Comparison of ENCODE assay signal across 23 cellular contexts in genomic region chr11:79484872-79485271, GRCh38. TPM values are rescaled to one million over a fixed set of nuclear protein-coding genes. Genes with fewer than 3 reads are reported as not detected.
DNase-seq lines count a peak whose midpoint lies in the region; ATAC-seq, FAIRE-seq and TF ChIP-seq lines count a peak whose summit lies in the region.
"Had no signal": no experiment of that assay in that cellular context is flagged by ENCODE, and none has a peak within 500 bp of the region (broad histone marks: within the 10 kb centered on the region; RNA-seq: fewer than 3 reads in every experiment).

No MANE protein-coding gene starts in this region.

- ATAC-seq in HepG2 (no peak), right lobe of liver (no peak), K562 (no peak)
- ATAC-seq: CD8-positive, alpha-beta T cell had no signal

- FAIRE-seq in HepG2 (lab: Jason Lieb, UNC) (no peak), K562 (lab: Jason Lieb, UNC) (no peak)
- FAIRE-seq: D721Med, G401.6, GM12891, GM19239 had no signal

- no peaks in the 10 kb centered on the region for H4K20me1 ChIP-seq in HepG2 (ENCODE audit: insufficient read depth, low read length)
- H4K20me1 ChIP-seq in MM.1S (ENCODE audit: insufficient read depth, low read length) = no peaks in the 10 kb centered on the region
- no peaks in the 10 kb centered on the region for H4K20me1 ChIP-seq in K562 (replicated peaks; ENCODE audit: control insufficient read depth, insufficient read depth, low read length)
- H4K20me1 ChIP-seq: BLaER1 treated with 17β-estradiol and CSF1 and Interleukin-3, amounts not matched to agents 10 nM and 100 nM had no signal

- H3K9ac ChIP-seq in HepG2 (ENCODE audit: insufficient read depth, low read depth, low read length) (no peak overlapping the region), MM.1S (ENCODE audit: low read length) (no peak overlapping the region), K562 (ENCODE audit: insufficient read depth in 1 of 2, low read depth in 2 of 2, low read length in 2 of 2) (no peak overlapping the region)
- H3K9ac ChIP-seq: BLaER1 treated with 17β-estradiol and CSF1 and Interleukin-3, amounts not matched to agents 10 nM and 100 nM had no signal

- TF ChIP-seq RAD21 in HepG2 (CRISPR knock-in tag; IDR thresholded peaks at IDR 0.05) (no peak), K562 (CRISPR knock-in tag; conservative IDR thresholded peaks at IDR 0.05 in 1 of 2, IDR thresholded peaks at IDR 0.05 in 1 of 2) (no peak)

- H3F3A ChIP-seq in MM.1S (ENCODE audit: insufficient read depth, low read length) = no peaks in the 10 kb centered on the region

- no peaks in the 10 kb centered on the region for H3K9me2 ChIP-seq in MM.1S (replicated peaks; ENCODE audit: insufficient read depth, low read length)

- H3K27me3 ChIP-seq in HepG2 (ENCODE audit: control insufficient read depth in 1 of 2, insufficient read depth in 2 of 2, low read length in 2 of 2) (no peaks in the 10 kb centered on the region), right lobe of liver (no peaks in the 10 kb centered on the region), MM.1S (replicated peaks; ENCODE audit: insufficient read depth, low read length) (no peaks in the 10 kb centered on the region), K562 (ENCODE audit: control insufficient read depth in 2 of 2, insufficient read depth in 2 of 2, low read length in 2 of 2) (no peaks in the 10 kb centered on the region)

- no peaks in the 10 kb centered on the region for H3K9me3 Mint-ChIP-seq in activated T-helper 1 cell treated with anti-CD3 and anti-CD28 coated beads, Interleukin-12 subunit alpha, Interleukin-12 subunit beta, Interleukin-2, Interleukin-4 antibody, amounts not matched to agents 30 ng/mL and 10 ng/mL and 1 ng/mL, durations not matched to agents 14 hours and 24 hours and 36 hours
- H3K9me3 Mint-ChIP-seq: CD4-positive, alpha-beta T cell; CD8-positive, alpha-beta T cell had no signal

- H3K36me3 ChIP-seq in HepG2 (replicated peaks in 1 of 2; ENCODE audit: control insufficient read depth in 1 of 2, insufficient read depth in 2 of 2, low read length in 2 of 2) (no peaks in the 10 kb centered on the region), right lobe of liver (no peaks in the 10 kb centered on the region), MM.1S (replicated peaks; ENCODE audit: insufficient read depth, low read length) (no peaks in the 10 kb centered on the region), K562 (ENCODE audit: control insufficient read depth, insufficient read depth, low read length) (no peaks in the 10 kb centered on the region)
- H3K36me3 ChIP-seq: BLaER1 treated with 17β-estradiol and CSF1 and Interleukin-3, amounts not matched to agents 10 nM and 100 nM had no signal

- no peak overlapping the region for H3K4me3 Mint-ChIP-seq in activated T-helper 1 cell treated with anti-CD3 and anti-CD28 coated beads, Interleukin-12 subunit alpha, Interleukin-12 subunit beta, Interleukin-2, Interleukin-4 antibody, amounts not matched to agents 30 ng/mL and 10 ng/mL and 1 ng/mL, durations not matched to agents 14 hours and 24 hours and 36 hours
- H3K4me3 Mint-ChIP-seq: B cell; CD4-positive, alpha-beta T cell; CD8-positive, alpha-beta T cell had no signal

- no peak overlapping the region for H2AFZ ChIP-seq in HepG2 (ENCODE audit: low read length)
- H2AFZ ChIP-seq in MM.1S (ENCODE audit: low read length) = no peak overlapping the region
- H2AFZ ChIP-seq in K562 (ENCODE audit: low read depth, low read length) = no peak overlapping the region

- no peaks in the 10 kb centered on the region for H3K9me1 ChIP-seq in K562 (ENCODE audit: control insufficient read depth, insufficient read depth, low read length)

- H3K9me3 ChIP-seq in HepG2 (ENCODE audit: low read length) (no peaks in the 10 kb centered on the region), right lobe of liver (no peaks in the 10 kb centered on the region), MM.1S (replicated peaks; ENCODE audit: insufficient read depth, low read length) (no peaks in the 10 kb centered on the region), K562 (replicated peaks; ENCODE audit: control insufficient read depth, insufficient read depth, low read depth, low read length) (no peaks in the 10 kb centered on the region)
- H3K9me3 ChIP-seq: BLaER1 treated with 17β-estradiol and CSF1 and Interleukin-3, amounts not matched to agents 10 nM and 100 nM; Caco-2 had no signal

- TF ChIP-seq EP300 in HepG2 (IDR thresholded peaks at IDR 0.05; ENCODE audit: low read depth in 2 of 2, low read length in 2 of 2) (no peak), HepG2 (CRISPR knock-in tag; IDR thresholded peaks at IDR 0.05; ENCODE audit: borderline replicate concordance) (no peak), K562 (IDR thresholded peaks at IDR 0.05; ENCODE audit: low read length) (no peak)

- BruUV-seq in HepG2 (replicated peaks; lab: Mats Ljungman, UMichigan) = no TSS peak
- BruUV-seq in K562 (replicated peaks; lab: Mats Ljungman, UMichigan) = no TSS peak

- CTCF ChIA-PET in HepG2 (lab: Yijun Ruan, JAX; ENCODE audit: low intra/inter-chr PET ratio, low total read pairs) (no interaction called here), K562 (lab: Yijun Ruan, JAX; ENCODE audit: low intra/inter-chr PET ratio) (no interaction called here)

- peaks cover 8% of the 10 kb centered on the region for H3K4me1 Mint-ChIP-seq in activated T-helper 1 cell treated with anti-CD3 and anti-CD28 coated beads, Interleukin-12 subunit alpha, Interleukin-12 subunit beta, Interleukin-2, Interleukin-4 antibody, amounts not matched to agents 30 ng/mL and 10 ng/mL and 1 ng/mL, durations not matched to agents 14 hours and 24 hours and 36 hours (ENCODE audit: low read depth)

- POLR2A ChIA-PET in HepG2 (lab: Yijun Ruan, JAX) = no interaction called here
- POLR2A ChIA-PET in K562 (lab: Yijun Ruan, JAX) = no interaction called here

- intact Hi-C loops in HepG2 (cut with micrococcal nuclease; ENCODE audit: unreplicated experiment) = no loop called here
- intact Hi-C loops in right lobe of liver (cut with DNase I) = no loop called here
- intact Hi-C loops in K562 (cut with micrococcal nuclease) = no loop called here
- intact Hi-C loops in activated T-helper 1 cell treated with anti-CD3 and anti-CD28 coated beads, Interleukin-12 subunit alpha, Interleukin-12 subunit beta, Interleukin-2, Interleukin-4 antibody, amounts not matched to agents 30 ng/mL and 10 ng/mL and 1 ng/mL, durations not matched to agents 14 hours and 24 hours and 36 hours (cut with micrococcal nuclease) = no loop called here

- H3K4me1 ChIP-seq in HepG2 (ENCODE audit: insufficient read depth, low read length) (no peaks in the 10 kb centered on the region), right lobe of liver (peaks cover 0 to 16% (median 7%) of the 10 kb centered on the region in 4 donors), MM.1S (ENCODE audit: low read length) (peaks cover 48% of the 10 kb centered on the region), K562 (replicated peaks in 1 of 2; ENCODE audit: control insufficient read depth in 2 of 2, insufficient read depth in 2 of 2, low read length in 2 of 2) (no peaks in the 10 kb centered on the region)
- H3K4me1 ChIP-seq: Caco-2 had no signal

- in situ Hi-C loops in HepG2 (cut with HindIII; ENCODE audit: extremely low pct_ligation_motif_present, low pct_unique_long_range_greater_than_20kb) (no loop called here), K562 (cut with MboI) (no loop called here)

- H3K4me3 ChIP-seq in HepG2 (replicated peaks in 1 of 3; ENCODE audit: insufficient read depth in 1 of 3, low read depth in 2 of 3, low read length in 3 of 3) = no peak overlapping the region
- H3K4me3 ChIP-seq in right lobe of liver = no peak overlapping the region
- H3K4me3 ChIP-seq in MM.1S (ENCODE audit: low read length) = no peak overlapping the region; the same call in 1 of the 2 replicates
- no peak overlapping the region for H3K4me3 ChIP-seq in K562
- H3K4me3 ChIP-seq: BLaER1 treated with 17β-estradiol and CSF1 and Interleukin-3, amounts not matched to agents 10 nM and 100 nM had no signal

- H3K27ac ChIP-seq in HepG2 (ENCODE audit: extremely low read length, insufficient read depth, low read length) (no peak overlapping the region), right lobe of liver (no peak overlapping the region), MM.1S (ENCODE audit: low read length) (no peak overlapping the region), K562 (ENCODE audit: extremely low read depth, low read depth, low read length) (no peak overlapping the region)
- H3K27ac ChIP-seq: 22Rv1; BLaER1 treated with 17β-estradiol and CSF1 and Interleukin-3, amounts not matched to agents 10 nM and 100 nM; C4-2B had no signal

- H3K27ac Mint-ChIP-seq in activated T-helper 1 cell treated with anti-CD3 and anti-CD28 coated beads, Interleukin-12 subunit alpha, Interleukin-12 subunit beta, Interleukin-2, Interleukin-4 antibody, amounts not matched to agents 30 ng/mL and 10 ng/mL and 1 ng/mL, durations not matched to agents 14 hours and 24 hours and 36 hours = no peak overlapping the region
- H3K27ac Mint-ChIP-seq: B cell; CD4-positive, alpha-beta T cell; CD8-positive, alpha-beta T cell had no signal

- no peak for DNase-seq in HepG2 (ENCODE audit: low spot score)
- no peak for DNase-seq in right lobe of liver
- peak; percentile 47 for DNase-seq in MM.1S
- no peak for DNase-seq in K562 (ENCODE audit: extremely low read depth in 1 of 4, low spot score in 3 of 4)
- no peak for DNase-seq in medulla oblongata (ENCODE audit: extremely low spot score)
- DNase-seq in activated T-helper 1 cell treated with anti-CD3 and anti-CD28 coated beads, Interleukin-12 subunit alpha, Interleukin-12 subunit beta, Interleukin-2, Interleukin-4 antibody, amounts not matched to agents 30 ng/mL and 10 ng/mL and 1 ng/mL, durations not matched to agents 14 hours and 24 hours and 36 hours (ENCODE audit: low spot score) = no peak
- no peak for DNase-seq in NCI-H1694 (lab: John Stamatoyannopoulos, UW)
- DNase-seq: ACHN; AML-193; Caco-2; Calu3; CD4-positive, alpha-beta T cell; CD8-positive, alpha-beta T cell; DMS79 treated with DMSO at 0.1 percent for 48 hours; GF-D8 had no signal

- no peak for TF ChIP-seq CTCF in HepG2 (CRISPR knock-in tag; IDR thresholded peaks at IDR 0.05)
- TF ChIP-seq CTCF in right lobe of liver (IDR thresholded peaks at IDR 0.05) = no peak
- no peak for TF ChIP-seq CTCF in MM.1S (IDR thresholded peaks at IDR 0.05; ENCODE audit: low read length)
- no peak for TF ChIP-seq CTCF in K562 (IDR thresholded peaks at IDR 0.05 in 2 of 3, conservative IDR thresholded peaks at IDR 0.05 in 1 of 3; ENCODE audit: insufficient read depth in 2 of 3, low read depth in 1 of 3, low read length in 3 of 3)

- H3K79me2 ChIP-seq in HepG2 (ENCODE audit: insufficient read depth, low read length) = no peaks in the 10 kb centered on the region
- no peaks in the 10 kb centered on the region for H3K79me2 ChIP-seq in MM.1S (ENCODE audit: low read length)
- no peaks in the 10 kb centered on the region for H3K79me2 ChIP-seq in K562 (ENCODE audit: control insufficient read depth, insufficient read depth, low read length)

- peaks cover 2% of the 10 kb centered on the region for H3K27me3 Mint-ChIP-seq in activated T-helper 1 cell treated with anti-CD3 and anti-CD28 coated beads, Interleukin-12 subunit alpha, Interleukin-12 subunit beta, Interleukin-2, Interleukin-4 antibody, amounts not matched to agents 30 ng/mL and 10 ng/mL and 1 ng/mL, durations not matched to agents 14 hours and 24 hours and 36 hours (ENCODE audit: insufficient read depth)
- H3K27me3 Mint-ChIP-seq: B cell had no signal

- H3K4me2 ChIP-seq in HepG2 (ENCODE audit: low read depth, low read length) (no peak overlapping the region), MM.1S (ENCODE audit: low read depth, low read length) (peak overlapping the region; percentile 65), K562 (ENCODE audit: insufficient read depth, low read length) (no peak overlapping the region)

- no peaks in the 10 kb centered on the region for H3K36me3 Mint-ChIP-seq in activated T-helper 1 cell treated with anti-CD3 and anti-CD28 coated beads, Interleukin-12 subunit alpha, Interleukin-12 subunit beta, Interleukin-2, Interleukin-4 antibody, amounts not matched to agents 30 ng/mL and 10 ng/mL and 1 ng/mL, durations not matched to agents 14 hours and 24 hours and 36 hours (ENCODE audit: low read depth)
- H3K36me3 Mint-ChIP-seq: CD8-positive, alpha-beta T cell had no signal

- TF ChIP-seq POLR2A in HepG2 (IDR thresholded peaks at IDR 0.05; ENCODE audit: insufficient read depth in 1 of 2, low read depth in 2 of 2, low read length in 2 of 2) (no peak), right lobe of liver (IDR thresholded peaks at IDR 0.05) (no peak), K562 (conservative IDR thresholded peaks at IDR 0.05) (no peak)

RNA-seq across cellular contexts. Expression of gene TENM4, which starts 44.0 kb away (rescaled TPM):
- not detected in 2 replicates for total RNA-seq in HepG2 (2016; rRNA removed; fragmentation: Illumina TruSeq; extraction: Trizol)
- total RNA-seq in HepG2 (2016; cell fraction: cytosol; rRNA removed; fragmentation: Illumina TruSeq; extraction: Trizol; ENCODE audit: low read depth) = not detected in 2 replicates
- total RNA-seq in HepG2 (2016; cell fraction: insoluble cytoplasmic fraction; rRNA removed; fragmentation: Illumina TruSeq; extraction: Trizol) = not detected in 2 replicates
- total RNA-seq in HepG2 (2016; cell fraction: membrane; rRNA removed; fragmentation: Illumina TruSeq; extraction: Trizol) = not detected in 2 replicates
- not detected in 2 replicates for total RNA-seq in HepG2 (2016; cell fraction: nucleus; rRNA removed; fragmentation: Illumina TruSeq; extraction: Trizol)
- under 0.01 TPM in 1 of 2 replicates, not detected in the other for polyA plus RNA-seq in HepG2 (2011; rRNA removed)
- polyA plus RNA-seq in HepG2 (2011; cell fraction: cytosol; rRNA removed) = not detected in 2 replicates
- not detected in 2 replicates for polyA plus RNA-seq in HepG2 (2011; cell fraction: nucleus; rRNA removed)
- polyA plus RNA-seq in HepG2 (2012) = not detected in 2 replicates
- not detected in 2 replicates for polyA plus RNA-seq in HepG2 (2016; cell fraction: cytosol; fragmentation: Illumina TruSeq; extraction: Trizol; ENCODE audit: low read depth)
- polyA plus RNA-seq in HepG2 (2016; cell fraction: insoluble cytoplasmic fraction; fragmentation: Illumina TruSeq; extraction: Trizol; ENCODE audit: low read depth) = not detected in 2 replicates
- polyA plus RNA-seq in HepG2 (2016; cell fraction: membrane; fragmentation: Illumina TruSeq; extraction: Trizol; ENCODE audit: low read depth) = not detected in 2 replicates
- polyA plus RNA-seq in HepG2 (2016; cell fraction: nucleus; fragmentation: Illumina TruSeq; extraction: Trizol; ENCODE audit: insufficient read depth, low read depth) = not detected in 2 replicates
- 0.07 TPM in 1 of 2 replicates, not detected in the other for polyA minus RNA-seq in HepG2 (2011; rRNA and poly(A)+ RNA removed; ENCODE audit: low replicate concordance)
- polyA minus RNA-seq in HepG2 (2011; cell fraction: cytosol; rRNA and poly(A)+ RNA removed) = not detected in 2 replicates
- not detected in 2 replicates for polyA minus RNA-seq in HepG2 (2011; cell fraction: nucleus; rRNA and poly(A)+ RNA removed)
- under 1 TPM in 4 of 6 experiments, not detected in 2; 0.04 to 0.58 (median 0.14) TPM for total RNA-seq in right lobe of liver
- not detected in 2 replicates for total RNA-seq in K562 (2011; cell fraction: chromatin; rRNA removed; ENCODE audit: low replicate concordance)
- total RNA-seq in K562 (2011; cell fraction: nucleolus; rRNA removed) = not detected in 2 replicates
- total RNA-seq in K562 (2011; cell fraction: nucleoplasm; rRNA removed) = not detected in 2 replicates
- not detected in 2 replicates for total RNA-seq in K562 (2014; rRNA removed)
- not detected in 2 replicates for total RNA-seq in K562 (2014; rRNA removed; fragmentation: Illumina TruSeq; extraction: Trizol)
- not detected in 2 replicates for total RNA-seq in K562 (2015; rRNA removed; fragmentation: Illumina TruSeq; extraction: Trizol)
- total RNA-seq in K562 (2021) = 0.16 and 0.92 TPM in 2 replicates
- not detected in 2 replicates for polyA plus RNA-seq in K562 (2011; rRNA removed)
- not detected in 2 replicates for polyA plus RNA-seq in K562 (2011; cell fraction: cytosol; rRNA removed)
- polyA plus RNA-seq in K562 (2011; cell fraction: nucleus; rRNA removed) = not detected in 2 replicates
- polyA plus RNA-seq in K562 (2012) = 0.08 TPM in 1 of 2 replicates, not detected in the other
- polyA plus RNA-seq in K562 (2014; fragmentation: Illumina TruSeq; extraction: Trizol) = not detected in 2 replicates
- not detected for polyA plus RNA-seq in K562 (2014; fragmentation: Nextera tagmentation; extraction: Ambion mirVana)
- polyA plus RNA-seq in K562 (2014; rRNA removed) = not detected in 2 replicates
- not detected in 2 replicates for polyA minus RNA-seq in K562 (2011; rRNA and poly(A)+ RNA removed)
- polyA minus RNA-seq in K562 (2011; cell fraction: cytosol; rRNA and poly(A)+ RNA removed) = not detected in 2 replicates
- polyA minus RNA-seq in K562 (2011; cell fraction: nucleus; rRNA and poly(A)+ RNA removed) = not detected in 2 replicates
- 0.03 TPM in 1 of 2 replicates, not detected in the other for total RNA-seq in activated T-helper 1 cell treated with anti-CD3 and anti-CD28 coated beads, Interleukin-12 subunit alpha, Interleukin-12 subunit beta, Interleukin-2, Interleukin-4 antibody, amounts not matched to agents 30 ng/mL and 10 ng/mL and 1 ng/mL, durations not matched to agents 14 hours and 24 hours and 36 hours
- total RNA-seq: Calu3; CD8-positive, alpha-beta T cell had no signal

Comparison
In these comparisons a context has a peak if more than half of its experiments do, and no peak if none do; other contexts are left out.
1. Of the 241 proteins assayed by ChIP-seq in both HepG2 and K562: peak only in HepG2: MAFF and MAFK; only in K562: none; in both: none; in neither: 239.